ENCODE assay signal across 2 cellular contexts in the genomic region with DNA sequence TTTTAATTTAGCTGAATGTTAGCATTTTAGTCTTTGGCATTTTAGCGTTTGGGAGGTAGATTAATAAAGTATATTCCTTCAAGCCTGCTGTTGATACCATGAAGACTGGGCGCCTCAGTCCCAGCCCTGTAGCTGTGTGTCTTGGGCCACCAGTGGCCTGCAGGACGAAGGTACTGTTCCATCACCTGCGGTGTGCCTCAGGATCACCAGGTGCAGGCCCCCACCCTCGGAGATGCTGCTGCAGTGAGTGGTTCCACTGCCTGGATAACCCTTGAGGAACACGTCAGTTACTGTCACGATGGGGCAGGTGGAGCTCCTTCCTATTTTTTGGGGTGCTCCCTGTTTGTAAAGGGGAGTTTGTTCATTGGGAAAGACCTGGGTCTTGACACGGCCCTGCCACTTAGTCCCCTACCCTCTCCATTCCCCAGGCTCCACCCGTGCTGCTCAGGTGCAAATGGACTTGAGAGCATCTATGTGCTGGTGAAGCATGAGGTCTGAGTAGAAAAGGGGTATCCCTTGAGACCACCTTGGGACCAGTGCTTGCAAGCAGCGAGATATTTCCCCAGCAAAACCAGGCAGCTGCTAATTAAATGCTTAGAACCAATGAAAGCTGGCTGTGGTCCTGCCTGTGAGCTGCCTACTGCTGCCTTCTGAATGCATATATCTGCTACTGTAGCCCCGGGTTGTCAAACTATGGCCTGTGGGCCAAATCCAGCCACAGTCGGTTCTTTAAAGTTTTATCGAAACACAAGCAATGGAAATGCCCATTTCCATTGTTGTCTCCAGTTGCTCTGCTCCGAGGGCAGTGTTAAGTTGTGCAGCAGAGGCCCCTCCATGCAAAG.
TF ChIP-seq lines count a peak whose summit lies in the region.

No MANE protein-coding gene starts in this region.

TF ChIP-seq in HepG2, 621 proteins besides CTCF, POLR2A, EP300 and RAD21:
- TF ChIP-seq ZNF83 (CRISPR knock-in tag; IDR thresholded peaks at IDR 0.05; ENCODE audit: borderline replicate concordance): no peak
- no peak for TF ChIP-seq ZNF235 (CRISPR knock-in tag; IDR thresholded peaks at IDR 0.05; ENCODE audit: borderline replicate concordance)
- TF ChIP-seq, protein P1, sequence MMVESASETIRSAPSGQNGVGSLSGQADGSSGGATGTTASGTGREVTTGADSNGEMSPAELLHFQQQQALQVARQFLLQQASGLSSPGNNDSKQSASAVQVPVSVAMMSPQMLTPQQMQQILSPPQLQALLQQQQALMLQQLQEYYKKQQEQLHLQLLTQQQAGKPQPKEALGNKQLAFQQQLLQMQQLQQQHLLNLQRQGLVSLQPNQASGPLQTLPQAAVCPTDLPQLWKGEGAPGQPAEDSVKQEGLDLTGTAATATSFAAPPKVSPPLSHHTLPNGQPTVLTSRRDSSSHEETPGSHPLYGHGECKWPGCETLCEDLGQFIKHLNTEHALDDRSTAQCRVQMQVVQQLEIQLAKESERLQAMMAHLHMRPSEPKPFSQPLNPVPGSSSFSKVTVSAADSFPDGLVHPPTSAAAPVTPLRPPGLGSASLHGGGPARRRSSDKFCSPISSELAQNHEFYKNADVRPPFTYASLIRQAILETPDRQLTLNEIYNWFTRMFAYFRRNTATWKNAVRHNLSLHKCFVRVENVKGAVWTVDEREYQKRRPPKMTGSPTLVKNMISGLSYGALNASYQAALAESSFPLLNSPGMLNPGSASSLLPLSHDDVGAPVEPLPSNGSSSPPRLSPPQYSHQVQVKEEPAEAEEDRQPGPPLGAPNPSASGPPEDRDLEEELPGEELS (CRISPR knock-in tag; IDR thresholded peaks at IDR 0.05): no peak
- TF ChIP-seq, protein P2, sequence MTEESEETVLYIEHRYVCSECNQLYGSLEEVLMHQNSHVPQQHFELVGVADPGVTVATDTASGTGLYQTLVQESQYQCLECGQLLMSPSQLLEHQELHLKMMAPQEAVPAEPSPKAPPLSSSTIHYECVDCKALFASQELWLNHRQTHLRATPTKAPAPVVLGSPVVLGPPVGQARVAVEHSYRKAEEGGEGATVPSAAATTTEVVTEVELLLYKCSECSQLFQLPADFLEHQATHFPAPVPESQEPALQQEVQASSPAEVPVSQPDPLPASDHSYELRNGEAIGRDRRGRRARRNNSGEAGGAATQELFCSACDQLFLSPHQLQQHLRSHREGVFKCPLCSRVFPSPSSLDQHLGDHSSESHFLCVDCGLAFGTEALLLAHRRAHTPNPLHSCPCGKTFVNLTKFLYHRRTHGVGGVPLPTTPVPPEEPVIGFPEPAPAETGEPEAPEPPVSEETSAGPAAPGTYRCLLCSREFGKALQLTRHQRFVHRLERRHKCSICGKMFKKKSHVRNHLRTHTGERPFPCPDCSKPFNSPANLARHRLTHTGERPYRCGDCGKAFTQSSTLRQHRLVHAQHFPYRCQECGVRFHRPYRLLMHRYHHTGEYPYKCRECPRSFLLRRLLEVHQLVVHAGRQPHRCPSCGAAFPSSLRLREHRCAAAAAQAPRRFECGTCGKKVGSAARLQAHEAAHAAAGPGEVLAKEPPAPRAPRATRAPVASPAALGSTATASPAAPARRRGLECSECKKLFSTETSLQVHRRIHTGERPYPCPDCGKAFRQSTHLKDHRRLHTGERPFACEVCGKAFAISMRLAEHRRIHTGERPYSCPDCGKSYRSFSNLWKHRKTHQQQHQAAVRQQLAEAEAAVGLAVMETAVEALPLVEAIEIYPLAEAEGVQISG (CRISPR knock-in tag; IDR thresholded peaks at IDR 0.05): no peak
- TF ChIP-seq NAIF1 (CRISPR knock-in tag; IDR thresholded peaks at IDR 0.05; ENCODE audit: borderline replicate concordance): no peak
- TF ChIP-seq PHB2 (IDR thresholded peaks at IDR 0.05; ENCODE audit: partially characterized antibody): no peak
- no peak for TF ChIP-seq ZNF138 (CRISPR knock-in tag; IDR thresholded peaks at IDR 0.05; ENCODE audit: low read depth)
- TF ChIP-seq, protein P3, sequence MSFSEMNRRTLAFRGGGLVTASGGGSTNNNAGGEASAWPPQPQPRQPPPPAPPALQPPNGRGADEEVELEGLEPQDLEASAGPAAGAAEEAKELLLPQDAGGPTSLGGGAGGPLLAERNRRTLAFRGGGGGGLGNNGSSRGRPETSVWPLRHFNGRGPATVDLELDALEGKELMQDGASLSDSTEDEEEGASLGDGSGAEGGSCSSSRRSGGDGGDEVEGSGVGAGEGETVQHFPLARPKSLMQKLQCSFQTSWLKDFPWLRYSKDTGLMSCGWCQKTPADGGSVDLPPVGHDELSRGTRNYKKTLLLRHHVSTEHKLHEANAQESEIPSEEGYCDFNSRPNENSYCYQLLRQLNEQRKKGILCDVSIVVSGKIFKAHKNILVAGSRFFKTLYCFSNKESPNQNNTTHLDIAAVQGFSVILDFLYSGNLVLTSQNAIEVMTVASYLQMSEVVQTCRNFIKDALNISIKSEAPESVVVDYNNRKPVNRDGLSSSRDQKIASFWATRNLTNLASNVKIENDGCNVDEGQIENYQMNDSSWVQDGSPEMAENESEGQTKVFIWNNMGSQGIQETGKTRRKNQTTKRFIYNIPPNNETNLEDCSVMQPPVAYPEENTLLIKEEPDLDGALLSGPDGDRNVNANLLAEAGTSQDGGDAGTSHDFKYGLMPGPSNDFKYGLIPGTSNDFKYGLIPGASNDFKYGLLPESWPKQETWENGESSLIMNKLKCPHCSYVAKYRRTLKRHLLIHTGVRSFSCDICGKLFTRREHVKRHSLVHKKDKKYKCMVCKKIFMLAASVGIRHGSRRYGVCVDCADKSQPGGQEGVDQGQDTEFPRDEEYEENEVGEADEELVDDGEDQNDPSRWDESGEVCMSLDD (CRISPR knock-in tag; IDR thresholded peaks at IDR 0.05; ENCODE audit: borderline replicate concordance): no peak

TF ChIP-seq in K562, 482 proteins besides CTCF, POLR2A, EP300 and RAD21:
- TF ChIP-seq, protein P4, sequence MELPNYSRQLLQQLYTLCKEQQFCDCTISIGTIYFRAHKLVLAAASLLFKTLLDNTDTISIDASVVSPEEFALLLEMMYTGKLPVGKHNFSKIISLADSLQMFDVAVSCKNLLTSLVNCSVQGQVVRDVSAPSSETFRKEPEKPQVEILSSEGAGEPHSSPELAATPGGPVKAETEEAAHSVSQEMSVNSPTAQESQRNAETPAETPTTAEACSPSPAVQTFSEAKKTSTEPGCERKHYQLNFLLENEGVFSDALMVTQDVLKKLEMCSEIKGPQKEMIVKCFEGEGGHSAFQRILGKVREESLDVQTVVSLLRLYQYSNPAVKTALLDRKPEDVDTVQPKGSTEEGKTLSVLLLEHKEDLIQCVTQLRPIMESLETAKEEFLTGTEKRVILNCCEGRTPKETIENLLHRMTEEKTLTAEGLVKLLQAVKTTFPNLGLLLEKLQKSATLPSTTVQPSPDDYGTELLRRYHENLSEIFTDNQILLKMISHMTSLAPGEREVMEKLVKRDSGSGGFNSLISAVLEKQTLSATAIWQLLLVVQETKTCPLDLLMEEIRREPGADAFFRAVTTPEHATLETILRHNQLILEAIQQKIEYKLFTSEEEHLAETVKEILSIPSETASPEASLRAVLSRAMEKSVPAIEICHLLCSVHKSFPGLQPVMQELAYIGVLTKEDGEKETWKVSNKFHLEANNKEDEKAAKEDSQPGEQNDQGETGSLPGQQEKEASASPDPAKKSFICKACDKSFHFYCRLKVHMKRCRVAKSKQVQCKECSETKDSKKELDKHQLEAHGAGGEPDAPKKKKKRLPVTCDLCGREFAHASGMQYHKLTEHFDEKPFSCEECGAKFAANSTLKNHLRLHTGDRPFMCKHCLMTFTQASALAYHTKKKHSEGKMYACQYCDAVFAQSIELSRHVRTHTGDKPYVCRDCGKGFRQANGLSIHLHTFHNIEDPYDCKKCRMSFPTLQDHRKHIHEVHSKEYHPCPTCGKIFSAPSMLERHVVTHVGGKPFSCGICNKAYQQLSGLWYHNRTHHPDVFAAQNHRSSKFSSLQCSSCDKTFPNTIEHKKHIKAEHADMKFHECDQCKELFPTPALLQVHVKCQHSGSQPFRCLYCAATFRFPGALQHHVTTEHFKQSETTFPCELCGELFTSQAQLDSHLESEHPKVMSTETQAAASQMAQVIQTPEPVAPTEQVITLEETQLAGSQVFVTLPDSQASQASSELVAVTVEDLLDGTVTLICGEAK (IDR thresholded peaks at IDR 0.05): peak; percentile 66
- TF ChIP-seq, protein P4 (CRISPR knock-in tag; IDR thresholded peaks at IDR 0.05): no peak
- TF ChIP-seq, protein P5, sequence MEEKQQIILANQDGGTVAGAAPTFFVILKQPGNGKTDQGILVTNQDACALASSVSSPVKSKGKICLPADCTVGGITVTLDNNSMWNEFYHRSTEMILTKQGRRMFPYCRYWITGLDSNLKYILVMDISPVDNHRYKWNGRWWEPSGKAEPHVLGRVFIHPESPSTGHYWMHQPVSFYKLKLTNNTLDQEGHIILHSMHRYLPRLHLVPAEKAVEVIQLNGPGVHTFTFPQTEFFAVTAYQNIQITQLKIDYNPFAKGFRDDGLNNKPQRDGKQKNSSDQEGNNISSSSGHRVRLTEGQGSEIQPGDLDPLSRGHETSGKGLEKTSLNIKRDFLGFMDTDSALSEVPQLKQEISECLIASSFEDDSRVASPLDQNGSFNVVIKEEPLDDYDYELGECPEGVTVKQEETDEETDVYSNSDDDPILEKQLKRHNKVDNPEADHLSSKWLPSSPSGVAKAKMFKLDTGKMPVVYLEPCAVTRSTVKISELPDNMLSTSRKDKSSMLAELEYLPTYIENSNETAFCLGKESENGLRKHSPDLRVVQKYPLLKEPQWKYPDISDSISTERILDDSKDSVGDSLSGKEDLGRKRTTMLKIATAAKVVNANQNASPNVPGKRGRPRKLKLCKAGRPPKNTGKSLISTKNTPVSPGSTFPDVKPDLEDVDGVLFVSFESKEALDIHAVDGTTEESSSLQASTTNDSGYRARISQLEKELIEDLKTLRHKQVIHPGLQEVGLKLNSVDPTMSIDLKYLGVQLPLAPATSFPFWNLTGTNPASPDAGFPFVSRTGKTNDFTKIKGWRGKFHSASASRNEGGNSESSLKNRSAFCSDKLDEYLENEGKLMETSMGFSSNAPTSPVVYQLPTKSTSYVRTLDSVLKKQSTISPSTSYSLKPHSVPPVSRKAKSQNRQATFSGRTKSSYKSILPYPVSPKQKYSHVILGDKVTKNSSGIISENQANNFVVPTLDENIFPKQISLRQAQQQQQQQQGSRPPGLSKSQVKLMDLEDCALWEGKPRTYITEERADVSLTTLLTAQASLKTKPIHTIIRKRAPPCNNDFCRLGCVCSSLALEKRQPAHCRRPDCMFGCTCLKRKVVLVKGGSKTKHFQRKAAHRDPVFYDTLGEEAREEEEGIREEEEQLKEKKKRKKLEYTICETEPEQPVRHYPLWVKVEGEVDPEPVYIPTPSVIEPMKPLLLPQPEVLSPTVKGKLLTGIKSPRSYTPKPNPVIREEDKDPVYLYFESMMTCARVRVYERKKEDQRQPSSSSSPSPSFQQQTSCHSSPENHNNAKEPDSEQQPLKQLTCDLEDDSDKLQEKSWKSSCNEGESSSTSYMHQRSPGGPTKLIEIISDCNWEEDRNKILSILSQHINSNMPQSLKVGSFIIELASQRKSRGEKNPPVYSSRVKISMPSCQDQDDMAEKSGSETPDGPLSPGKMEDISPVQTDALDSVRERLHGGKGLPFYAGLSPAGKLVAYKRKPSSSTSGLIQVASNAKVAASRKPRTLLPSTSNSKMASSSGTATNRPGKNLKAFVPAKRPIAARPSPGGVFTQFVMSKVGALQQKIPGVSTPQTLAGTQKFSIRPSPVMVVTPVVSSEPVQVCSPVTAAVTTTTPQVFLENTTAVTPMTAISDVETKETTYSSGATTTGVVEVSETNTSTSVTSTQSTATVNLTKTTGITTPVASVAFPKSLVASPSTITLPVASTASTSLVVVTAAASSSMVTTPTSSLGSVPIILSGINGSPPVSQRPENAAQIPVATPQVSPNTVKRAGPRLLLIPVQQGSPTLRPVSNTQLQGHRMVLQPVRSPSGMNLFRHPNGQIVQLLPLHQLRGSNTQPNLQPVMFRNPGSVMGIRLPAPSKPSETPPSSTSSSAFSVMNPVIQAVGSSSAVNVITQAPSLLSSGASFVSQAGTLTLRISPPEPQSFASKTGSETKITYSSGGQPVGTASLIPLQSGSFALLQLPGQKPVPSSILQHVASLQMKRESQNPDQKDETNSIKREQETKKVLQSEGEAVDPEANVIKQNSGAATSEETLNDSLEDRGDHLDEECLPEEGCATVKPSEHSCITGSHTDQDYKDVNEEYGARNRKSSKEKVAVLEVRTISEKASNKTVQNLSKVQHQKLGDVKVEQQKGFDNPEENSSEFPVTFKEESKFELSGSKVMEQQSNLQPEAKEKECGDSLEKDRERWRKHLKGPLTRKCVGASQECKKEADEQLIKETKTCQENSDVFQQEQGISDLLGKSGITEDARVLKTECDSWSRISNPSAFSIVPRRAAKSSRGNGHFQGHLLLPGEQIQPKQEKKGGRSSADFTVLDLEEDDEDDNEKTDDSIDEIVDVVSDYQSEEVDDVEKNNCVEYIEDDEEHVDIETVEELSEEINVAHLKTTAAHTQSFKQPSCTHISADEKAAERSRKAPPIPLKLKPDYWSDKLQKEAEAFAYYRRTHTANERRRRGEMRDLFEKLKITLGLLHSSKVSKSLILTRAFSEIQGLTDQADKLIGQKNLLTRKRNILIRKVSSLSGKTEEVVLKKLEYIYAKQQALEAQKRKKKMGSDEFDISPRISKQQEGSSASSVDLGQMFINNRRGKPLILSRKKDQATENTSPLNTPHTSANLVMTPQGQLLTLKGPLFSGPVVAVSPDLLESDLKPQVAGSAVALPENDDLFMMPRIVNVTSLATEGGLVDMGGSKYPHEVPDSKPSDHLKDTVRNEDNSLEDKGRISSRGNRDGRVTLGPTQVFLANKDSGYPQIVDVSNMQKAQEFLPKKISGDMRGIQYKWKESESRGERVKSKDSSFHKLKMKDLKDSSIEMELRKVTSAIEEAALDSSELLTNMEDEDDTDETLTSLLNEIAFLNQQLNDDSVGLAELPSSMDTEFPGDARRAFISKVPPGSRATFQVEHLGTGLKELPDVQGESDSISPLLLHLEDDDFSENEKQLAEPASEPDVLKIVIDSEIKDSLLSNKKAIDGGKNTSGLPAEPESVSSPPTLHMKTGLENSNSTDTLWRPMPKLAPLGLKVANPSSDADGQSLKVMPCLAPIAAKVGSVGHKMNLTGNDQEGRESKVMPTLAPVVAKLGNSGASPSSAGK (IDR thresholded peaks at IDR 0.05): no peak
TF ChIP-seq in K562: peak in this region for 1.
